Comparison of ENCODE assay signal across 8 cellular contexts in genomic region chr5:139513434-139513833, GRCh38. TPM values are rescaled to one million over a fixed set of nuclear protein-coding genes. Genes with fewer than 3 reads are reported as not detected.
DNase-seq lines count a peak whose midpoint lies in the region; ATAC-seq and TF ChIP-seq lines count a peak whose summit lies in the region.
"Not testable (repeated sequence)": the region's sequence is repeated elsewhere in the genome, so short reads cannot be mapped to it uniquely, and the experiment has no call there.

No MANE protein-coding gene starts in this region.

- H3K27ac Mint-ChIP-seq in natural killer cell treated with Interleukin-12 subunit alpha and Interleukin-12 subunit beta and Interleukin-15 and Interleukin-18, amount 100 ng/mL, for 72 hours: peak overlapping the region; percentile 52 to 72

- CTCF ChIA-PET in HEK293 (lab: Yijun Ruan, JAX): interaction anchor here (0.6 to 8.7 kb wide), 22 partner anchors 11 to 172 kb away, joined by 3 to 246 read pairs (median 4); partner anchors contain the start of genes DNAJC18, PAIP2, SPATA24 and STING1

- H3K4me1 ChIP-seq in HEK293 (ENCODE audit: control insufficient read depth, insufficient read depth, low read length): not testable (repeated sequence)

- ATAC-seq in natural killer cell treated with Interleukin-12 subunit alpha and Interleukin-12 subunit beta and Interleukin-15 and Interleukin-18, amount 100 ng/mL, for 72 hours: peak; percentile 60 to 75

- H3K4me1 Mint-ChIP-seq in natural killer cell treated with Interleukin-12 subunit alpha and Interleukin-12 subunit beta and Interleukin-15 and Interleukin-18, amount 100 ng/mL, for 72 hours (ENCODE audit: low read depth in 2 of 2): peaks cover 47 to 50% of the 10 kb centered on the region in 2 donors

- not testable (repeated sequence) for H3K27ac ChIP-seq in HEK293 (ENCODE audit: extremely low read depth, low read depth, low read length)

- not testable (repeated sequence) for H3K4me3 ChIP-seq in HEK293 (ENCODE audit: low read depth, low read length)

- TF ChIP-seq CTCF in HEK293 (tag by site-specific recombination; IDR thresholded peaks at IDR 0.05): peak; percentile 94

- not testable (repeated sequence) for H3K9me3 ChIP-seq in HEK293 (ENCODE audit: control insufficient read depth, insufficient read depth, low read depth, low read length)

- H3K36me3 Mint-ChIP-seq in natural killer cell treated with Interleukin-12 subunit alpha and Interleukin-12 subunit beta and Interleukin-15 and Interleukin-18, amount 100 ng/mL, for 72 hours: not testable (repeated sequence)

- peak; percentile 95 for DNase-seq in DMS53 (lab: John Stamatoyannopoulos, UW)
- peak; percentile 70 for DNase-seq in NCI-H1436 (lab: John Stamatoyannopoulos, UW)
- peak; percentile 43 for DNase-seq in SKM-1 treated with dmso at 0.1 percent for 144 hours (lab: John Stamatoyannopoulos, UW; ENCODE audit: unreplicated experiment)
- peak; percentile 77 for DNase-seq in activated gamma-delta T cell treated with Interleukin-2 at 50 U/mL for 16 hours
- DNase-seq in fibroblast of peridontal ligament (ENCODE audit: extremely low read depth): peak; percentile 77
- DNase-seq in natural killer cell treated with Interleukin-12 subunit alpha and Interleukin-12 subunit beta and Interleukin-15 and Interleukin-18, amount 100 ng/mL, for 72 hours (ENCODE audit: low spot score): peak; percentile 79
- peak; percentile 51 for DNase-seq in stimulated activated CD8-positive, alpha-beta memory T cell treated with anti-CD3 and anti-CD28 coated beads, Interleukin-7, amount 100 ng/mL, for 24 hours (ENCODE audit: low read depth)

- H3K27me3 Mint-ChIP-seq in natural killer cell treated with Interleukin-12 subunit alpha and Interleukin-12 subunit beta and Interleukin-15 and Interleukin-18, amount 100 ng/mL, for 72 hours: not testable (repeated sequence)

- not testable (repeated sequence) for H3K36me3 ChIP-seq in HEK293 (ENCODE audit: control insufficient read depth in 2 of 2, insufficient read depth in 1 of 2, low read length in 2 of 2)

- not testable (repeated sequence) for H3K9me3 Mint-ChIP-seq in natural killer cell treated with Interleukin-12 subunit alpha and Interleukin-12 subunit beta and Interleukin-15 and Interleukin-18, amount 100 ng/mL, for 72 hours

- H3K4me3 Mint-ChIP-seq in natural killer cell treated with Interleukin-12 subunit alpha and Interleukin-12 subunit beta and Interleukin-15 and Interleukin-18, amount 100 ng/mL, for 72 hours: not testable (repeated sequence)

- POLR2A ChIA-PET in HEK293 (lab: Yijun Ruan, JAX): interaction anchor here (0.6 to 1.4 kb wide), 7 partner anchors 18 to 315 kb away, joined by 3 to 6 read pairs (median 3); partner anchors contain the start of genes DNAJC18, MATR3 and SIL1

TF ChIP-seq in HEK293, 187 proteins besides CTCF, POLR2A, EP300 and RAD21:
- TF ChIP-seq ZBTB17 (tag by site-specific recombination; IDR thresholded peaks at IDR 0.05) (peak; percentile 92), ZNF366 (tag by site-specific recombination; conservative IDR thresholded peaks at IDR 0.05) (peak; percentile 43; the same call in 1 of the 2 replicates), IKZF3 (tag by site-specific recombination; IDR thresholded peaks at IDR 0.05) (0 out of 2 replicates have a peak, but pooled peaks have one; percentile 33), ZNF394 (tag by site-specific recombination; IDR thresholded peaks at IDR 0.05; ENCODE audit: borderline replicate concordance) (0 out of 2 replicates have a peak, but pooled peaks have one; percentile 16), ZNF654 (tag by site-specific recombination; IDR thresholded peaks at IDR 0.05; ENCODE audit: low read depth) (peak; percentile 71)
- TF ChIP-seq, protein P1, sequence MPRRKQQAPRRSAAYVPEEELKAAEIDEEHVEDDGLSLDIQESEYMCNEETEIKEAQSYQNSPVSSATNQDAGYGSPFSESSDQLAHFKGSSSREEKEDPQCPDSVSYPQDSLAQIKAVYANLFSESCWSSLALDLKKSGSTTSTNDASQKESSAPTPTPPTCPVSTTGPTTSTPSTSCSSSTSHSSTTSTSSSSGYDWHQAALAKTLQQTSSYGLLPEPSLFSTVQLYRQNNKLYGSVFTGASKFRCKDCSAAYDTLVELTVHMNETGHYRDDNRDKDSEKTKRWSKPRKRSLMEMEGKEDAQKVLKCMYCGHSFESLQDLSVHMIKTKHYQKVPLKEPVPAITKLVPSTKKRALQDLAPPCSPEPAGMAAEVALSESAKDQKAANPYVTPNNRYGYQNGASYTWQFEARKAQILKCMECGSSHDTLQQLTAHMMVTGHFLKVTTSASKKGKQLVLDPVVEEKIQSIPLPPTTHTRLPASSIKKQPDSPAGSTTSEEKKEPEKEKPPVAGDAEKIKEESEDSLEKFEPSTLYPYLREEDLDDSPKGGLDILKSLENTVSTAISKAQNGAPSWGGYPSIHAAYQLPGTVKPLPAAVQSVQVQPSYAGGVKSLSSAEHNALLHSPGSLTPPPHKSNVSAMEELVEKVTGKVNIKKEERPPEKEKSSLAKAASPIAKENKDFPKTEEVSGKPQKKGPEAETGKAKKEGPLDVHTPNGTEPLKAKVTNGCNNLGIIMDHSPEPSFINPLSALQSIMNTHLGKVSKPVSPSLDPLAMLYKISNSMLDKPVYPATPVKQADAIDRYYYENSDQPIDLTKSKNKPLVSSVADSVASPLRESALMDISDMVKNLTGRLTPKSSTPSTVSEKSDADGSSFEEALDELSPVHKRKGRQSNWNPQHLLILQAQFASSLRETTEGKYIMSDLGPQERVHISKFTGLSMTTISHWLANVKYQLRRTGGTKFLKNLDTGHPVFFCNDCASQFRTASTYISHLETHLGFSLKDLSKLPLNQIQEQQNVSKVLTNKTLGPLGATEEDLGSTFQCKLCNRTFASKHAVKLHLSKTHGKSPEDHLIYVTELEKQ (tag by site-specific recombination; IDR thresholded peaks at IDR 0.05; ENCODE audit: borderline replicate concordance): peak; percentile 48; the same call in 1 of the 2 replicates
- TF ChIP-seq, protein P2, sequence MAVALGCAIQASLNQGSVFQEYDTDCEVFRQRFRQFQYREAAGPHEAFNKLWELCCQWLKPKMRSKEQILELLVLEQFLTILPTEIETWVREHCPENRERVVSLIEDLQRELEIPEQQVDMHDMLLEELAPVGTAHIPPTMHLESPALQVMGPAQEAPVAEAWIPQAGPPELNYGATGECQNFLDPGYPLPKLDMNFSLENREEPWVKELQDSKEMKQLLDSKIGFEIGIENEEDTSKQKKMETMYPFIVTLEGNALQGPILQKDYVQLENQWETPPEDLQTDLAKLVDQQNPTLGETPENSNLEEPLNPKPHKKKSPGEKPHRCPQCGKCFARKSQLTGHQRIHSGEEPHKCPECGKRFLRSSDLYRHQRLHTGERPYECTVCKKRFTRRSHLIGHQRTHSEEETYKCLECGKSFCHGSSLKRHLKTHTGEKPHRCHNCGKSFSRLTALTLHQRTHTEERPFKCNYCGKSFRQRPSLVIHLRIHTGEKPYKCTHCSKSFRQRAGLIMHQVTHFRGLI (tag by site-specific recombination; IDR thresholded peaks at IDR 0.05): peak; percentile 76

RNA-seq across cellular contexts. Expression of gene STING1, which starts 30.9 kb away (rescaled TPM):
- 100 to 1,000 TPM; 138 to 156 TPM for total RNA-seq in natural killer cell treated with Interleukin-12 subunit alpha and Interleukin-12 subunit beta and Interleukin-15 and Interleukin-18, amount 100 ng/mL, for 72 hours

RNA-seq across cellular contexts. Expression of gene SMIM33, which starts 42.6 kb away (rescaled TPM):
- total RNA-seq in natural killer cell treated with Interleukin-12 subunit alpha and Interleukin-12 subunit beta and Interleukin-15 and Interleukin-18, amount 100 ng/mL, for 72 hours: not detected

RNA-seq across cellular contexts. Expression of gene UBE2D2, which starts 47.7 kb away (rescaled TPM):
- total RNA-seq in natural killer cell treated with Interleukin-12 subunit alpha and Interleukin-12 subunit beta and Interleukin-15 and Interleukin-18, amount 100 ng/mL, for 72 hours: 100 to 1,000 TPM; 176 to 190 TPM

RNA-seq across cellular contexts. Expression of gene ECSCR, which starts 50.9 kb away (rescaled TPM):
- total RNA-seq in natural killer cell treated with Interleukin-12 subunit alpha and Interleukin-12 subunit beta and Interleukin-15 and Interleukin-18, amount 100 ng/mL, for 72 hours: not detected

Comparison
In these comparisons a context has a peak if more than half of its experiments do, and no peak if none do; other contexts are left out.
1. DNase-seq: peak in every context shown above with its lines; median percentile 95 in DMS53; 79 in natural killer cell treated with Interleukin-12 subunit alpha and Interleukin-12 subunit beta and Interleukin-15 and Interleukin-18, amount 100 ng/mL, for 72 hours; 77 in activated gamma-delta T cell treated with Interleukin-2 at 50 U/mL for 16 hours; 77 in fibroblast of peridontal ligament; 70 in NCI-H1436; 51 in stimulated activated CD8-positive, alpha-beta memory T cell treated with anti-CD3 and anti-CD28 coated beads, Interleukin-7, amount 100 ng/mL, for 24 hours; 43 in SKM-1 treated with dmso at 0.1 percent for 144 hours.